In the genomic region with DNA sequence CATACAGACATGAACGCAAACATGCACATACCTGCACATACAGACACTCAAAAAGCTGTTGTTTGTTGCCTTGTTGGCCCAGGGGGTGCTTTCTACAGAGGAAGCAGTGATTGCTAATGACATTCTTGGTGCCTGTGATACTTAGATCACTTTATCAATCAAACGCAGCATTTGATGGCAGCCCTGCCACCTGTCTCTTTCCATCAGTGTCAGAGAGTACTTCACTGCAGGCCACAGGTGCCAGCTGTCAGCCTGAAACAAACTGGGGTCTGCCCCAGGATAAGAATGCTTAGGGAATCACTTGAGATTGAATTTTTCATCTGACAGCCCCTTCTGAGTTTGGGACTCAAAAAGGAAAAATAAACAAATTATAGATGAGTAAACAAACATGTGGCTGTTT, we compare ENCODE assay signal across 21 cellular contexts.
"Had no signal": no experiment of that assay in that cellular context is flagged by ENCODE, and none has a peak within 500 bp of the region (broad histone marks: within the 10 kb centered on the region; RNA-seq: fewer than 3 reads in every experiment).

No MANE protein-coding gene starts in this region.

- H3K27me3 Mint-ChIP-seq: stimulated activated memory B cell treated with anti-CD40 and anti-IgM and Interleukin-4, amounts not matched to agents 10 μg/mL and 1 μg/mL and 100 μg/mL, for 72 hours; type B pancreatic cell had no signal

- H3K4me1 Mint-ChIP-seq: immature natural killer cell; natural killer cell; neural progenitor cell; stimulated activated memory B cell treated with anti-CD40 and anti-IgM and Interleukin-4, amounts not matched to agents 10 μg/mL and 1 μg/mL and 100 μg/mL, for 72 hours had no signal

- DNase-seq: dorsolateral prefrontal cortex; effector CD4-positive, alpha-beta T cell; hypothalamus; immature natural killer cell; islet precursor cell; kidney glomerular epithelial cell; left colon; left ventricle myocardium superior; lower lobe of right lung; natural killer cell; right cardiac atrium; sigmoid colon; spleen; stimulated activated CD4-positive, alpha-beta T cell treated with anti-CD3 and anti-CD28 coated beads, Interleukin-4, amount 100 ng/mL, for 4 hours; stimulated activated naive CD8-positive, alpha-beta T cell treated with anti-CD3 and anti-CD28 coated beads, Interleukin-15, Interleukin-2, amounts not matched to agents 100 U/mL and 50 U/mL, for 24 hours; substantia nigra; testis; tibial artery had no signal

- ATAC-seq: left colon; left ventricle myocardium superior; lower lobe of right lung; natural killer cell; right cardiac atrium; stimulated activated memory B cell treated with anti-CD40 and anti-IgM and Interleukin-4, amounts not matched to agents 10 μg/mL and 1 μg/mL and 100 μg/mL, for 72 hours; stimulated activated naive CD8-positive, alpha-beta T cell treated with anti-CD3 and anti-CD28 coated beads, Interleukin-15, Interleukin-2, amounts not matched to agents 100 U/mL and 50 U/mL, for 24 hours had no signal

- H3K4me3 Mint-ChIP-seq: immature natural killer cell; natural killer cell; neural progenitor cell; stimulated activated memory B cell treated with anti-CD40 and anti-IgM and Interleukin-4, amounts not matched to agents 10 μg/mL and 1 μg/mL and 100 μg/mL, for 72 hours; type B pancreatic cell had no signal

- H3K9me3 Mint-ChIP-seq: immature natural killer cell; natural killer cell; neural progenitor cell; stimulated activated memory B cell treated with anti-CD40 and anti-IgM and Interleukin-4, amounts not matched to agents 10 μg/mL and 1 μg/mL and 100 μg/mL, for 72 hours; type B pancreatic cell had no signal

- H3K36me3 Mint-ChIP-seq: immature natural killer cell; natural killer cell; neural progenitor cell; stimulated activated memory B cell treated with anti-CD40 and anti-IgM and Interleukin-4, amounts not matched to agents 10 μg/mL and 1 μg/mL and 100 μg/mL, for 72 hours; type B pancreatic cell had no signal

- H3K27ac Mint-ChIP-seq: immature natural killer cell; natural killer cell; neural progenitor cell; stimulated activated memory B cell treated with anti-CD40 and anti-IgM and Interleukin-4, amounts not matched to agents 10 μg/mL and 1 μg/mL and 100 μg/mL, for 72 hours; type B pancreatic cell had no signal
